ENCODE assay signal across 10 cellular contexts in genomic region chr22:36816635-36817428, GRCh38. TPM values are rescaled to one million over a fixed set of nuclear protein-coding genes. Genes with fewer than 3 reads are reported as not detected.
DNase-seq lines count a peak whose midpoint lies in the region; ATAC-seq, FAIRE-seq and TF ChIP-seq lines count a peak whose summit lies in the region.
"Had no signal": no experiment of that assay in that cellular context is flagged by ENCODE, and none has a peak within 500 bp of the region (broad histone marks: within the 10 kb centered on the region; RNA-seq: fewer than 3 reads in every experiment).

A gene with protein sequence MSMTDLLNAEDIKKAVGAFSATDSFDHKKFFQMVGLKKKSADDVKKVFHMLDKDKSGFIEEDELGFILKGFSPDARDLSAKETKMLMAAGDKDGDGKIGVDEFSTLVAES (minus strand): TSS chr22:36817035. CDS start chr22:36817005, 30 bp downstream.

- H3K9me3 Mint-ChIP-seq in CD8-positive, alpha-beta T cell = no peaks in the 10 kb centered on the region
- no peaks in the 10 kb centered on the region for H3K9me3 Mint-ChIP-seq in nephron progenitor cell
- H3K9me3 Mint-ChIP-seq in natural killer cell treated with Interleukin-12 subunit alpha and Interleukin-12 subunit beta and Interleukin-15 and Interleukin-18, amount 100 ng/mL, for 72 hours = no peaks in the 10 kb centered on the region

- no peaks in the 10 kb centered on the region for H3K79me2 ChIP-seq in endothelial cell of umbilical vein (ENCODE audit: control insufficient read depth, insufficient read depth, low read length)

- H3K4me3 Mint-ChIP-seq in CD8-positive, alpha-beta T cell = peak within 1 kb of the TSS; percentile 18
- H3K4me3 Mint-ChIP-seq in nephron progenitor cell = peak within 1 kb of the TSS; percentile 69
- no peak within 1 kb of the TSS for H3K4me3 Mint-ChIP-seq in natural killer cell treated with Interleukin-12 subunit alpha and Interleukin-12 subunit beta and Interleukin-15 and Interleukin-18, amount 100 ng/mL, for 72 hours

- H3K9me3 ChIP-seq in CD8-positive, alpha-beta T cell (ENCODE audit: low read length) = no peaks in the 10 kb centered on the region
- H3K9me3 ChIP-seq in endothelial cell of umbilical vein (replicated peaks; ENCODE audit: control insufficient read depth, insufficient read depth, low read length) = no peaks in the 10 kb centered on the region
- no peaks in the 10 kb centered on the region for H3K9me3 ChIP-seq in effector memory CD4-positive, alpha-beta T cell (ENCODE audit: control insufficient read depth, low read length)

- DNase-seq in CD8-positive, alpha-beta T cell = no peak
- peak; percentile 36 for DNase-seq in NCI-H2171 (lab: John Stamatoyannopoulos, UW)
- peak; percentile 34 for DNase-seq in endothelial cell of umbilical vein (ENCODE audit: low read depth, low spot score)
- peak; percentile 66 for DNase-seq in nephron progenitor cell
- DNase-seq in natural killer cell treated with Interleukin-12 subunit alpha and Interleukin-12 subunit beta and Interleukin-15 and Interleukin-18, amount 100 ng/mL, for 72 hours (ENCODE audit: low spot score) = no peak
- DNase-seq in HCEC 1CT = no peak
- no peak for DNase-seq in effector memory CD4-positive, alpha-beta T cell
- DNase-seq: activated CD8-positive, alpha-beta memory T cell treated with anti-CD3 and anti-CD28 coated beads, Interleukin-2, amount 50 U/mL, for 4 hours had no signal

- no peak within 1 kb of the TSS for H3K9ac ChIP-seq in endothelial cell of umbilical vein (replicated peaks; ENCODE audit: extremely low read depth, insufficient read depth, low read length)

- H3K4me1 ChIP-seq in CD8-positive, alpha-beta T cell (ENCODE audit: insufficient read depth, low read length) = peaks cover 16% of the 10 kb centered on the region
- H3K4me1 ChIP-seq in endothelial cell of umbilical vein (ENCODE audit: control insufficient read depth, extremely low read depth, insufficient read depth, low read length) = no peaks in the 10 kb centered on the region
- H3K4me1 ChIP-seq in effector memory CD4-positive, alpha-beta T cell (ENCODE audit: control insufficient read depth, insufficient read depth, low read length, poor library complexity, severe bottlenecking) = peaks cover 10% of the 10 kb centered on the region

- CTCF ChIA-PET in CD8-positive, alpha-beta T cell (lab: Charles Lee) = interaction anchor here (0.6 kb wide), 1 partner anchor 37 kb away, joined by 3 read pairs; no protein-coding TSS in a partner anchor
- CTCF ChIA-PET in endothelial cell of umbilical vein (lab: Charles Lee) = interaction anchor here (1.0 kb wide), 1 partner anchor 20 kb away, joined by 3 read pairs; no protein-coding TSS in a partner anchor

- FAIRE-seq in endothelial cell of umbilical vein (lab: Jason Lieb, UNC) = no peak

- H3K27ac ChIP-seq in CD8-positive, alpha-beta T cell (ENCODE audit: low read depth, low read length) = no peak within 1 kb of the TSS
- no peak within 1 kb of the TSS for H3K27ac ChIP-seq in endothelial cell of umbilical vein (ENCODE audit: insufficient read depth, low read depth, low read length)
- no peak within 1 kb of the TSS for H3K27ac ChIP-seq in effector memory CD4-positive, alpha-beta T cell (ENCODE audit: insufficient read depth, low read length, poor library complexity, severe bottlenecking)

- H2AFZ ChIP-seq in endothelial cell of umbilical vein (ENCODE audit: low read depth, low read length) = no peak within 1 kb of the TSS

- dilution Hi-C loops in endothelial cell of umbilical vein (cut with MboI; ENCODE audit: extremely low pct_ligation_motif_present, low sequenced_read_pairs) = no loop called here

- no peak for TF ChIP-seq CTCF in CD8-positive, alpha-beta T cell (IDR thresholded peaks at IDR 0.05)
- TF ChIP-seq CTCF in endothelial cell of umbilical vein (IDR thresholded peaks at IDR 0.05; ENCODE audit: extremely low read depth in 1 of 2, insufficient read depth in 1 of 2, low read depth in 1 of 2, low read length in 2 of 2) (no peak), nephron progenitor cell (IDR thresholded peaks at IDR 0.05) (no peak)

- no peaks in the 10 kb centered on the region for H4K20me1 ChIP-seq in endothelial cell of umbilical vein (replicated peaks; ENCODE audit: control insufficient read depth, extremely low read depth, insufficient read depth, low read length)

- no peak within 1 kb of the TSS for H3K27ac Mint-ChIP-seq in CD8-positive, alpha-beta T cell
- no peak within 1 kb of the TSS for H3K27ac Mint-ChIP-seq in nephron progenitor cell
- H3K27ac Mint-ChIP-seq in natural killer cell treated with Interleukin-12 subunit alpha and Interleukin-12 subunit beta and Interleukin-15 and Interleukin-18, amount 100 ng/mL, for 72 hours = no peak within 1 kb of the TSS

- no peak within 1 kb of the TSS for H3K4me3 ChIP-seq in CD8-positive, alpha-beta T cell (ENCODE audit: low read depth, low read length)
- no peak within 1 kb of the TSS for H3K4me3 ChIP-seq in endothelial cell of umbilical vein (replicated peaks in 1 of 3; ENCODE audit: insufficient read depth in 1 of 3, low read depth in 1 of 3, low read length in 3 of 3)
- H3K4me3 ChIP-seq in effector memory CD4-positive, alpha-beta T cell (ENCODE audit: insufficient read depth, low read depth, low read length, poor library complexity, severe bottlenecking) = no peak within 1 kb of the TSS

- BruUV-seq in endothelial cell of umbilical vein (replicated peaks; lab: Mats Ljungman, UMichigan) = no TSS peak

- no peaks in the 10 kb centered on the region for H3K9me1 ChIP-seq in endothelial cell of umbilical vein (replicated peaks; ENCODE audit: control insufficient read depth, extremely low read depth, insufficient read depth, low read length)

- peaks cover 24% of the 10 kb centered on the region for H3K27me3 ChIP-seq in CD8-positive, alpha-beta T cell (ENCODE audit: insufficient read depth, low read length)
- H3K27me3 ChIP-seq in endothelial cell of umbilical vein (ENCODE audit: control insufficient read depth in 2 of 2, insufficient read depth in 2 of 2, low read length in 2 of 2) = peaks cover 50% of the 10 kb centered on the region in 2 experiments
- H3K27me3 ChIP-seq in effector memory CD4-positive, alpha-beta T cell (replicated peaks; ENCODE audit: control insufficient read depth, insufficient read depth, low read length, poor library complexity, severe bottlenecking) = peaks cover 31% of the 10 kb centered on the region

- no peak for TF ChIP-seq POLR2A in endothelial cell of umbilical vein (IDR thresholded peaks at IDR 0.05; ENCODE audit: low read depth, low read length)

- H3K36me3 Mint-ChIP-seq in CD8-positive, alpha-beta T cell = no peaks in the 10 kb centered on the region
- H3K36me3 Mint-ChIP-seq in nephron progenitor cell (ENCODE audit: low read depth) = no peaks in the 10 kb centered on the region
- no peaks in the 10 kb centered on the region for H3K36me3 Mint-ChIP-seq in natural killer cell treated with Interleukin-12 subunit alpha and Interleukin-12 subunit beta and Interleukin-15 and Interleukin-18, amount 100 ng/mL, for 72 hours

- peaks cover 4% of the 10 kb centered on the region for H3K4me1 Mint-ChIP-seq in CD8-positive, alpha-beta T cell (ENCODE audit: low read depth)
- peaks cover 51% of the 10 kb centered on the region for H3K4me1 Mint-ChIP-seq in nephron progenitor cell
- H3K4me1 Mint-ChIP-seq in natural killer cell treated with Interleukin-12 subunit alpha and Interleukin-12 subunit beta and Interleukin-15 and Interleukin-18, amount 100 ng/mL, for 72 hours (ENCODE audit: low read depth in 2 of 2) = no peaks in the 10 kb centered on the region

- H3K4me2 ChIP-seq in endothelial cell of umbilical vein (ENCODE audit: insufficient read depth, low read length) = no peak within 1 kb of the TSS

- no peaks in the 10 kb centered on the region for H3K36me3 ChIP-seq in CD8-positive, alpha-beta T cell (ENCODE audit: insufficient read depth, low read length)
- no peaks in the 10 kb centered on the region for H3K36me3 ChIP-seq in endothelial cell of umbilical vein (ENCODE audit: control insufficient read depth in 2 of 2, extremely low read depth in 1 of 2, insufficient read depth in 2 of 2, low read length in 2 of 2)
- H3K36me3 ChIP-seq in effector memory CD4-positive, alpha-beta T cell (ENCODE audit: control insufficient read depth, insufficient read depth, low read length) = no peaks in the 10 kb centered on the region

- peaks cover 63% of the 10 kb centered on the region for H3K27me3 Mint-ChIP-seq in CD8-positive, alpha-beta T cell (ENCODE audit: low read depth)
- peaks cover 92% of the 10 kb centered on the region for H3K27me3 Mint-ChIP-seq in nephron progenitor cell (ENCODE audit: low read depth, poor library complexity)
- peaks cover 54 to 68% of the 10 kb centered on the region in 2 donors for H3K27me3 Mint-ChIP-seq in natural killer cell treated with Interleukin-12 subunit alpha and Interleukin-12 subunit beta and Interleukin-15 and Interleukin-18, amount 100 ng/mL, for 72 hours

- POLR2A ChIA-PET in CD8-positive, alpha-beta T cell (lab: Charles Lee) = no interaction called here
- POLR2A ChIA-PET in endothelial cell of umbilical vein (lab: Charles Lee) = no interaction called here

- ATAC-seq in CD8-positive, alpha-beta T cell = no peak
- ATAC-seq in natural killer cell treated with Interleukin-12 subunit alpha and Interleukin-12 subunit beta and Interleukin-15 and Interleukin-18, amount 100 ng/mL, for 72 hours = no peak
- no peak for ATAC-seq in GM19463 (IDR thresholded peaks at IDR 0.05; ENCODE audit: unreplicated experiment)
- ATAC-seq: HCT116 had no signal

- intact Hi-C loops in CD8-positive, alpha-beta T cell (cut with DNase I, micrococcal nuclease) = no loop called here
- intact Hi-C loops in endothelial cell of umbilical vein (cut with micrococcal nuclease) = no loop called here

TF ChIP-seq in endothelial cell of umbilical vein, 7 proteins besides CTCF, POLR2A, EP300 and RAD21:
- TF ChIP-seq, protein P1, sequence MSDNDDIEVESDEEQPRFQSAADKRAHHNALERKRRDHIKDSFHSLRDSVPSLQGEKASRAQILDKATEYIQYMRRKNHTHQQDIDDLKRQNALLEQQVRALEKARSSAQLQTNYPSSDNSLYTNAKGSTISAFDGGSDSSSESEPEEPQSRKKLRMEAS (IDR thresholded peaks at IDR 0.05; ENCODE audit: insufficient read depth, insufficient read length) = no peak
- TF ChIP-seq EZH2 (IDR thresholded peaks at IDR 0.05; ENCODE audit: borderline replicate concordance, low read depth, low read length, severe bottlenecking) = peak; percentile 90
TF ChIP-seq in endothelial cell of umbilical vein: peak in this region for 1.

RNA-seq across cellular contexts. Expression of the gene that starts here (rescaled TPM):
- total RNA-seq in CD8-positive, alpha-beta T cell = not detected
- total RNA-seq in endothelial cell of umbilical vein = not detected in 2 replicates
- polyA plus RNA-seq in endothelial cell of umbilical vein = not detected in 2 replicates
- polyA plus RNA-seq in endothelial cell of umbilical vein (2011; cell fraction: cytosol; rRNA removed) = not detected in 2 replicates
- polyA plus RNA-seq in endothelial cell of umbilical vein (2011; cell fraction: nucleus; rRNA removed) = not detected in 2 replicates
- polyA plus RNA-seq in endothelial cell of umbilical vein (2012) = not detected in 2 replicates
- polyA minus RNA-seq in endothelial cell of umbilical vein = not detected in 2 replicates
- polyA minus RNA-seq in endothelial cell of umbilical vein (2011; cell fraction: cytosol; rRNA and poly(A)+ RNA removed) = not detected
- polyA minus RNA-seq in endothelial cell of umbilical vein (2011; cell fraction: nucleus; rRNA and poly(A)+ RNA removed) = not detected in 2 replicates
- not detected for total RNA-seq in natural killer cell treated with Interleukin-12 subunit alpha and Interleukin-12 subunit beta and Interleukin-15 and Interleukin-18, amount 100 ng/mL, for 72 hours

Comparison
In these comparisons a context has a peak if more than half of its experiments do, and no peak if none do; other contexts are left out.
1. Peak in DNase-seq in endothelial cell of umbilical vein; RNA of the gene not detected or under 1 TPM.
2. DNase-seq: peak in NCI-H2171 (single experiment) and nephron progenitor cell (single experiment); none in CD8-positive, alpha-beta T cell (0 of 7), natural killer cell treated with Interleukin-12 subunit alpha and Interleukin-12 subunit beta and Interleukin-15 and Interleukin-18, amount 100 ng/mL, for 72 hours (single experiment), HCEC 1CT (single experiment) and effector memory CD4-positive, alpha-beta T cell (0 of 3).